In genomic region chr16:81472391-81472790, GRCh38 we compare ENCODE assay signal across 21 cellular contexts. TPM values are rescaled to one million over a fixed set of nuclear protein-coding genes. Genes with fewer than 3 reads are reported as not detected.
DNase-seq lines count a peak whose midpoint lies in the region; ATAC-seq and TF ChIP-seq lines count a peak whose summit lies in the region.
"Had no signal": no experiment of that assay in that cellular context is flagged by ENCODE, and none has a peak within 500 bp of the region (broad histone marks: within the 10 kb centered on the region; RNA-seq: fewer than 3 reads in every experiment).

No MANE protein-coding gene starts in this region.

- H3K36me3 ChIP-seq in right lobe of liver (no peaks in the 10 kb centered on the region), upper lobe of left lung (peaks cover 0 to 7% (median 0%) of the 10 kb centered on the region in 4 donors)
- H3K36me3 ChIP-seq: thyroid gland had no signal

- TF ChIP-seq POLR2A in right lobe of liver (IDR thresholded peaks at IDR 0.05) (no peak), upper lobe of left lung (IDR thresholded peaks at IDR 0.05) (no peak)

- H3K27me3 ChIP-seq in right lobe of liver (no peaks in the 10 kb centered on the region), upper lobe of left lung (no peaks in the 10 kb centered on the region)
- H3K27me3 ChIP-seq: SJSA1, thyroid gland had no signal

- H3K27me3 Mint-ChIP-seq in activated T-cell treated with anti-CD3 and anti-CD28 coated beads, Interleukin-2, amount 50 U/mL, for 24 hours: no peaks in the 10 kb centered on the region
- no peaks in the 10 kb centered on the region for H3K27me3 Mint-ChIP-seq in WTC11 (ENCODE audit: low read depth)
- H3K27me3 Mint-ChIP-seq: brain; stimulated activated naive CD8-positive, alpha-beta T cell treated with anti-CD3 and anti-CD28 coated beads, Interleukin-15, Interleukin-2, amounts not matched to agents 100 ng/mL and 50 ng/mL, for 24 hours had no signal

- no peak for DNase-seq in activated T-cell treated with anti-CD3 and anti-CD28 coated beads, Interleukin-2, amount 50 U/mL, for 24 hours
- no peak for DNase-seq in activated T-cell treated with anti-CD3 and anti-CD28 coated beads, Interleukin-2, amount 50 U/mL, for 48 hours
- no peak for DNase-seq in WTC11 (ENCODE audit: low spot score)
- no peak for DNase-seq in right lobe of liver
- no peak for DNase-seq in upper lobe of left lung
- no peak for DNase-seq in stimulated activated CD4-positive, alpha-beta T cell treated with anti-CD3 and anti-CD28 coated beads, Interleukin-15, amount 100 ng/mL, for 24 hours
- DNase-seq in HK-2 (ENCODE audit: unreplicated experiment): no peak
- DNase-seq: activated CD4-positive, CD25-positive, alpha-beta regulatory T cell treated with anti-CD3 and anti-CD28 coated beads, Interleukin-2, amount 50 U/mL, for 72 hours; activated CD8-positive, alpha-beta memory T cell treated with anti-CD3 and anti-CD28 coated beads for 24 hours; DMS153; head of caudate nucleus; kidney glomerular epithelial cell; NCI-H1105; NCI-H1930; NCI-H69; thyroid gland had no signal

- no peak for TF ChIP-seq EP300 in upper lobe of left lung (IDR thresholded peaks at IDR 0.05)

- CTCF ChIA-PET in WTC11 (lab: Charles Lee): no interaction called here

- WGBS in right lobe of liver (ENCODE audit: insufficient coverage, low coverage, low lambda C conversion rate, missing lambda C conversion rate): no CpG with 5 or more reads among the region's 7 CpGs
- 92 to 94% methylated on average over 2 to 7 of the region's 7 CpGs for WGBS in upper lobe of left lung, 2 donors

- POLR2A ChIA-PET in WTC11 (lab: Charles Lee): no interaction called here

- H3K4me1 ChIP-seq in right lobe of liver (peaks cover 0 to 24% (median 15%) of the 10 kb centered on the region in 4 donors), upper lobe of left lung (peaks cover 54 to 87% (median 74%) of the 10 kb centered on the region in 4 donors)
- H3K4me1 ChIP-seq: SJSA1 had no signal

- H3K9me3 ChIP-seq in right lobe of liver (no peaks in the 10 kb centered on the region), upper lobe of left lung (no peaks in the 10 kb centered on the region)
- H3K9me3 ChIP-seq: SJSA1, thyroid gland had no signal

- no peak for TF ChIP-seq CTCF in WTC11 (IDR thresholded peaks at IDR 0.05)
- no peak for TF ChIP-seq CTCF in right lobe of liver (IDR thresholded peaks at IDR 0.05)
- TF ChIP-seq CTCF in upper lobe of left lung (IDR thresholded peaks at IDR 0.05): no peak

- no peaks in the 10 kb centered on the region for H3K9me3 Mint-ChIP-seq in activated T-cell treated with anti-CD3 and anti-CD28 coated beads, Interleukin-2, amount 50 U/mL, for 24 hours
- peaks cover 9% of the 10 kb centered on the region; the same call in 1 of the 2 replicates for H3K9me3 Mint-ChIP-seq in WTC11
- H3K9me3 Mint-ChIP-seq: stimulated activated naive CD8-positive, alpha-beta T cell treated with anti-CD3 and anti-CD28 coated beads, Interleukin-15, Interleukin-2, amounts not matched to agents 100 ng/mL and 50 ng/mL, for 24 hours had no signal

- H3K4me3 ChIP-seq in right lobe of liver (no peak overlapping the region), upper lobe of left lung (no peak overlapping the region)
- H3K4me3 ChIP-seq: SJSA1, thyroid gland had no signal

- H3K36me3 Mint-ChIP-seq in activated T-cell treated with anti-CD3 and anti-CD28 coated beads, Interleukin-2, amount 50 U/mL, for 24 hours (ENCODE audit: low read depth): peaks cover 16% of the 10 kb centered on the region
- peaks cover 29% of the 10 kb centered on the region for H3K36me3 Mint-ChIP-seq in WTC11

- intact Hi-C loops in right lobe of liver (cut with DNase I): no loop called here

- no peak overlapping the region for H3K4me3 Mint-ChIP-seq in activated T-cell treated with anti-CD3 and anti-CD28 coated beads, Interleukin-2, amount 50 U/mL, for 24 hours
- no peak overlapping the region for H3K4me3 Mint-ChIP-seq in WTC11
- H3K4me3 Mint-ChIP-seq: brain; neural crest cell; stimulated activated naive CD8-positive, alpha-beta T cell treated with anti-CD3 and anti-CD28 coated beads, Interleukin-15, Interleukin-2, amounts not matched to agents 100 ng/mL and 50 ng/mL, for 24 hours had no signal

- ATAC-seq in WTC11 (peak; percentile 14; the same call in 1 of the 2 replicates), right lobe of liver (peak in 1 of 4 donors; percentile 6), upper lobe of left lung (ENCODE audit: low FRiP score in 2 of 2) (no peak), HG02798 (IDR thresholded peaks at IDR 0.05; ENCODE audit: poor library complexity, unreplicated experiment) (no peak)

- peak overlapping the region; percentile 35 for H3K27ac Mint-ChIP-seq in activated T-cell treated with anti-CD3 and anti-CD28 coated beads, Interleukin-2, amount 50 U/mL, for 24 hours
- H3K27ac Mint-ChIP-seq in WTC11: peak overlapping the region; percentile 42; the same call in 1 of the 2 replicates
- H3K27ac Mint-ChIP-seq: stimulated activated naive CD8-positive, alpha-beta T cell treated with anti-CD3 and anti-CD28 coated beads, Interleukin-15, Interleukin-2, amounts not matched to agents 100 ng/mL and 50 ng/mL, for 24 hours had no signal

- H3K4me1 Mint-ChIP-seq in activated T-cell treated with anti-CD3 and anti-CD28 coated beads, Interleukin-2, amount 50 U/mL, for 24 hours (ENCODE audit: low read depth): peaks cover 77% of the 10 kb centered on the region
- peaks cover 31% of the 10 kb centered on the region for H3K4me1 Mint-ChIP-seq in WTC11

- peak overlapping the region in 2 of 3 donors; percentile 15 to 50 for H3K27ac ChIP-seq in right lobe of liver
- H3K27ac ChIP-seq in upper lobe of left lung: peak overlapping the region in 3 of 4 donors; percentile 0 to 61 (median 38)
- H3K27ac ChIP-seq: SJSA1, thyroid gland had no signal

TF ChIP-seq in WTC11, 78 proteins besides CTCF, POLR2A, EP300 and RAD21 (continues in another document):
- TF ChIP-seq ZBTB43 (CRISPR knock-in tag; IDR thresholded peaks at IDR 0.05) (no peak), ZNF317 (CRISPR knock-in tag; IDR thresholded peaks at IDR 0.05; ENCODE audit: borderline replicate concordance, low read depth) (no peak), CREB1 (CRISPR knock-in tag; IDR thresholded peaks at IDR 0.05) (no peak), FOXJ3 (CRISPR knock-in tag; IDR thresholded peaks at IDR 0.05; ENCODE audit: borderline replicate concordance) (no peak), ATF2 (CRISPR knock-in tag; IDR thresholded peaks at IDR 0.05; ENCODE audit: borderline replicate concordance, low read depth) (no peak), PRRX2 (CRISPR knock-in tag; IDR thresholded peaks at IDR 0.05) (no peak), ZBTB21 (CRISPR knock-in tag; IDR thresholded peaks at IDR 0.05; ENCODE audit: borderline replicate concordance) (no peak), SOX15 (CRISPR knock-in tag; IDR thresholded peaks at IDR 0.05) (no peak), TEAD1 (CRISPR knock-in tag; IDR thresholded peaks at IDR 0.05) (no peak), HMGXB4 (CRISPR knock-in tag; IDR thresholded peaks at IDR 0.05) (no peak), NFE2L1 (CRISPR knock-in tag; IDR thresholded peaks at IDR 0.05) (no peak), ZNF416 (CRISPR knock-in tag; IDR thresholded peaks at IDR 0.05) (no peak), USF1 (CRISPR knock-in tag; IDR thresholded peaks at IDR 0.05) (no peak), TEAD4 (CRISPR knock-in tag; IDR thresholded peaks at IDR 0.05) (no peak), RELA (CRISPR knock-in tag; IDR thresholded peaks at IDR 0.05; ENCODE audit: borderline replicate concordance) (no peak)

RNA-seq across cellular contexts. Expression of gene CMIP, which starts 27.8 kb away (rescaled TPM):
- total RNA-seq in WTC11 (2021): 57.0 to 63.7 TPM (median 59.6 TPM) in 3 replicates
- 10 to 100 TPM; 12.2 to 23.0 (median 16.5) TPM for total RNA-seq in right lobe of liver
- total RNA-seq in upper lobe of left lung: 100 to 1,000 TPM in 1 of 6 donors, 10 to 100 TPM in 5; 48.3 to 109 (median 67.6) TPM
